In genomic region chr11:66510271-66510989, GRCh38 we compare ENCODE assay signal across 8 cellular contexts.
A peak's percentile ranks its signal among the peaks of the same experiment; 100 is the strongest.
DNase-seq lines count a peak whose midpoint lies in the region; ATAC-seq and TF ChIP-seq lines count a peak whose summit lies in the region.

TSS of gene BBS1 (plus strand) at chr11:66510635. CDS start at chr11:66510660, 25 bp downstream.

- DNase-seq in CD1c-positive myeloid dendritic cell (ENCODE audit: extremely low spot score) (peak; percentile 85), OCI-M1 (lab: John Stamatoyannopoulos, UW) (peak; percentile 88), activated T-cell treated with anti-CD3 and anti-CD28 coated beads for 48 hours (ENCODE audit: low read depth) (peak; percentile 81), erythroblast (lab: John Stamatoyannopoulos, UW) (peak; percentile 84 to 91)
- DNase-seq in stimulated activated CD8-positive, alpha-beta memory T cell treated with anti-CD3 and anti-CD28 coated beads, Interleukin-4, amount 100 ng/mL, for 4 hours (ENCODE audit: low read depth in 2 of 2, low spot score in 1 of 2), result peak; percentile 65 to 67

- peak within 1 kb of the TSS; percentile 78 for H3K27ac ChIP-seq in HUES6 (ENCODE audit: low read depth, low read length)

- H3K4me1 ChIP-seq in HUES6 (ENCODE audit: control insufficient read depth, insufficient read depth, low read length) (peaks cover 4% of the 10 kb centered on the region), mucosa of stomach (ENCODE audit: control insufficient read depth, insufficient read depth, low read length) (peaks cover 9% of the 10 kb centered on the region)

- TF ChIP-seq POLR2A in erythroblast (IDR thresholded peaks at IDR 0.05; ENCODE audit: low read length), result peak; percentile 71

- H3K9me3 ChIP-seq in HUES6 (ENCODE audit: control insufficient read depth, insufficient read depth, low read depth, low read length) (no peaks in the 10 kb centered on the region), mucosa of stomach (ENCODE audit: control insufficient read depth, low read length) (no peaks in the 10 kb centered on the region)

- H3K27me3 ChIP-seq in HUES6 (ENCODE audit: control insufficient read depth, insufficient read depth, low read length) (no peaks in the 10 kb centered on the region), mucosa of stomach (ENCODE audit: control insufficient read depth, insufficient read depth, low read length) (no peaks in the 10 kb centered on the region)

- ATAC-seq in GM19452 (IDR thresholded peaks at IDR 0.05; ENCODE audit: unreplicated experiment), result peak; percentile 96

- H3K36me3 ChIP-seq in HUES6 (ENCODE audit: control insufficient read depth, insufficient read depth, low read length), result peaks cover 30% of the 10 kb centered on the region
- H3K36me3 ChIP-seq in mucosa of stomach (ENCODE audit: control insufficient read depth, insufficient read depth, low read length), result no peaks in the 10 kb centered on the region

- H3K4me3 ChIP-seq in HUES6 (ENCODE audit: low read depth, low read length) (peak within 1 kb of the TSS; percentile 97), mucosa of stomach (ENCODE audit: low read length) (peak within 1 kb of the TSS; percentile 97)

- H3K9ac ChIP-seq in HUES6 (ENCODE audit: low read length) (peak within 1 kb of the TSS; percentile 86), mucosa of stomach (ENCODE audit: low read length) (peak within 1 kb of the TSS; percentile 84)

Comparison
In these comparisons a context has a peak if more than half of its experiments do, and no peak if none do; other contexts are left out.
1. Peak in every context shown above with its lines: DNase-seq, ATAC-seq, H3K4me3 ChIP-seq and H3K27ac ChIP-seq.